31 cellular contexts compared by ENCODE assay signal in genomic region chr4:7995135-7995534, GRCh38.
"Had no signal": no experiment of that assay in that cellular context is flagged by ENCODE, and none has a peak within 500 bp of the region (broad histone marks: within the 10 kb centered on the region; RNA-seq: fewer than 3 reads in every experiment).

No MANE protein-coding gene starts in this region.

- DNase-seq: activated B cell treated with CpG ODN at 0.5 μM for 24 hours; activated CD4-positive, alpha-beta memory T cell treated with anti-CD3 and anti-CD28 coated beads for 36 hours; activated CD4-positive, alpha-beta T cell treated with anti-CD3 and anti-CD28 coated beads for 4 hours; activated CD4-positive, alpha-beta T cell treated with anti-CD3 and anti-CD28 coated beads, Interleukin-2, amount 10 ng/mL, durations not matched to agents 24 days and 14 days; activated CD4-positive, alpha-beta T cell treated with anti-CD3 and anti-CD28 coated beads, Interleukin-2, amount 50 U/mL, for 1 hour; activated CD4-positive, alpha-beta T cell treated with anti-CD3 and anti-CD28 coated beads, Interleukin-2, amount 50 U/mL, for 4 hours; activated CD4-positive, CD25-positive, alpha-beta regulatory T cell treated with anti-CD3 and anti-CD28 coated beads, Interleukin-2, amount 50 U/mL, for 72 hours; activated CD8-positive, alpha-beta memory T cell treated with anti-CD3 and anti-CD28 coated beads, Interleukin-2, amount 50 U/mL, for 4 hours; activated CD8-positive, alpha-beta T cell treated with anti-CD3 and anti-CD28 coated beads for 36 hours; activated effector memory CD4-positive, alpha-beta T cell treated with anti-CD3 and anti-CD28 coated beads, Interleukin-2, amount 50 U/mL, for 16 hours; activated gamma-delta T cell treated with Interleukin-2 at 50 U/mL for 16 hours; activated naive CD4-positive, alpha-beta T cell; activated naive CD4-positive, alpha-beta T cell treated with anti-CD3 and anti-CD28 coated beads for 36 hours; activated naive CD4-positive, alpha-beta T cell treated with anti-CD3 and anti-CD28 coated beads, Interleukin-2, amount 50 U/mL, for 16 hours; activated naive CD8-positive, alpha-beta T cell treated with anti-CD3 and anti-CD28 coated beads for 36 hours; activated T-cell treated with anti-CD3 and anti-CD28 coated beads for 4 hours; activated T-cell treated with anti-CD3 and anti-CD28 coated beads, Interleukin-2, amount 50 U/mL, for 1 hour; activated T-cell treated with anti-CD3 and anti-CD28 coated beads, Interleukin-2, amount 50 U/mL, for 4 hours; activated T-cell treated with anti-CD3 and anti-CD28 coated beads, Interleukin-2, amount 50 U/mL, for 72 hours; adrenal gland; amniotic stem cell; aorta; body of pancreas; brain microvascular endothelial cell; central memory CD4-positive, alpha-beta T cell; T-cell; T-helper 17 cell had no signal

- H3K27ac ChIP-seq: adrenal gland, body of pancreas, brain microvascular endothelial cell, breast epithelium, VCaP had no signal

- H3K36me3 ChIP-seq: adrenal gland, brain microvascular endothelial cell, breast epithelium had no signal

- H3K9me3 ChIP-seq: adrenal gland, body of pancreas had no signal

- ATAC-seq: activated CD8-positive, alpha-beta T cell treated with anti-CD3 and anti-CD28 coated beads for 36 hours; activated naive CD4-positive, alpha-beta T cell treated with anti-CD3 and anti-CD28 coated beads, Interleukin-2, amount 50 U/mL, for 72 hours; activated T-cell treated with anti-CD3 and anti-CD28 coated beads, Interleukin-2, amount 50 U/mL, for 4 hours; activated T-cell treated with anti-CD3 and anti-CD28 coated beads, Interleukin-2, amount 50 U/mL, for 72 hours; activated T-helper 17 cell treated with anti-CD3 and anti-CD28 coated beads, Interleukin-2, amount 50 U/mL, for 72 hours; body of pancreas; T-cell; T-helper 17 cell had no signal

- H3K4me3 ChIP-seq: adrenal gland, body of pancreas, breast epithelium had no signal

- H3K4me1 ChIP-seq: body of pancreas, breast epithelium had no signal

- H3K27me3 ChIP-seq: adrenal gland, body of pancreas, brain microvascular endothelial cell, breast epithelium had no signal
